In the genomic region with DNA sequence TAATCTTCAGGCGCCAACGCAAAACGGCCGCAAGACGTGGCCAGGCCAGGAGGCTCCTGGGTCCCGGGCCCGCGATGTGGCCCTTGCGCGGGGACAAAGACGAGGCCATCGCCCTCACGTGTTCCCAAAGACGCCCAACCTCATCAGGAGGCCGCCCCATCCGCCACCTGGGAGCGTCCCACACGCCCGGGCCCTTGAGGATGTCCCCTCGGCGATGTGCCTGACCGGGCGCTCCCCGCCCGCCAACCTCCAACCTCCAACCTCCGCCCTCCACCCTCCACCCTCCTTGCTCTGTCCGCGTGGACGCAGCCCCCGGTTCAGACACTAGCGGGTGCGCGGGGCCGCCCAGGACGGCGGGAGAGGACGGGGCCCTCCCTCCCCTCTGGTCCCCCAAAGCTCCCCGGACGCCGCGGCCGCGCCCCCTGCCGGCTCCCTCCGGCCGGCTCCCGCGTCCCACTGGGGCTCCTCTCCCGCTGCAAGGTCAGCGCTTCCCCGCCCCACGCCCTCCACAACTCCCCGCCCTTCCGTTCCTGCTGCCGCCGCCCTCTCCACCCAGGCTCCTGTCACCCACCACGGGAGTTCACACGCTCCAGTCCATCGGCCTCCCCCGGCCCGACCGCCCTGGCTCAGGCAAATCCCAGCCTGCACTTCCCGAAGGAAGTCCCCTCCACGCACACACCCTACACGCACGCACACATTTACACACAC, we compare ENCODE assay signal across 8 cellular contexts.
A peak's percentile ranks its signal among the peaks of the same experiment; 100 is the strongest.
DNase-seq lines count a peak whose midpoint lies in the region; ATAC-seq and TF ChIP-seq lines count a peak whose summit lies in the region.

No MANE protein-coding gene starts in this region.

- no peaks in the 10 kb centered on the region for H3K9me3 ChIP-seq in body of pancreas

- TF ChIP-seq CTCF in GM12875 (IDR thresholded peaks at IDR 0.05; ENCODE audit: borderline replicate concordance, insufficient read depth, low read depth, low read length) = 0 out of 2 replicates have a peak, but pooled peaks have one; percentile 35
- peak in 6 of 7 experiments; percentile 13 to 54 (median 36) for TF ChIP-seq CTCF in body of pancreas (IDR thresholded peaks at IDR 0.05)

- WGBS in body of pancreas, 2 donors = 4% methylated on average over 42 to 58 of the region's 66 CpGs

- no peak overlapping the region for H3K27ac Mint-ChIP-seq in stimulated activated naive CD8-positive, alpha-beta T cell treated with anti-CD3 and anti-CD28 coated beads, Interleukin-15, amount 100 ng/mL, for 72 hours

- TF ChIP-seq POLR2A in body of pancreas (IDR thresholded peaks at IDR 0.05) = no peak

- H3K36me3 ChIP-seq in body of pancreas (replicated peaks in 1 of 2; ENCODE audit: insufficient read depth in 1 of 2, low read depth in 2 of 2) = no peaks in the 10 kb centered on the region

- no peak overlapping the region for H3K4me3 Mint-ChIP-seq in stimulated activated naive CD8-positive, alpha-beta T cell treated with anti-CD3 and anti-CD28 coated beads, Interleukin-15, amount 100 ng/mL, for 72 hours

- DNase-seq in RPMI8226 (peak; percentile 28), body of pancreas (peak in 3 of 4 donors; percentile 25 to 64 (median 46)), medulla oblongata (ENCODE audit: extremely low spot score) (peak; percentile 42), occipital lobe (lab: John Stamatoyannopoulos, UW) (no peak), ureter (ENCODE audit: low spot score) (no peak)
- peak; percentile 29 to 48 for DNase-seq in stimulated activated naive CD8-positive, alpha-beta T cell treated with anti-CD3 and anti-CD28 coated beads, Interleukin-15, amount 100 ng/mL, for 72 hours

- ATAC-seq in body of pancreas (no peak), GM19452 (IDR thresholded peaks at IDR 0.05; ENCODE audit: unreplicated experiment) (no peak)
- ATAC-seq in stimulated activated naive CD8-positive, alpha-beta T cell treated with anti-CD3 and anti-CD28 coated beads, Interleukin-15, amount 100 ng/mL, for 72 hours = peak; percentile 70

- intact Hi-C loops in body of pancreas (cut with DNase I) = no loop called here

- H3K27me3 Mint-ChIP-seq in stimulated activated naive CD8-positive, alpha-beta T cell treated with anti-CD3 and anti-CD28 coated beads, Interleukin-15, amount 100 ng/mL, for 72 hours = peaks cover 14% of the 10 kb centered on the region

- H3K4me1 Mint-ChIP-seq in stimulated activated naive CD8-positive, alpha-beta T cell treated with anti-CD3 and anti-CD28 coated beads, Interleukin-15, amount 100 ng/mL, for 72 hours = no peaks in the 10 kb centered on the region

- no peak overlapping the region for H3K27ac ChIP-seq in body of pancreas

- H3K9me3 Mint-ChIP-seq in stimulated activated naive CD8-positive, alpha-beta T cell treated with anti-CD3 and anti-CD28 coated beads, Interleukin-15, amount 100 ng/mL, for 72 hours = no peaks in the 10 kb centered on the region

- H3K4me1 ChIP-seq in body of pancreas = peaks cover 27% of the 10 kb centered on the region

- no peak overlapping the region for H3K4me3 ChIP-seq in GM12875 (ENCODE audit: low read depth, low read length)
- no peak overlapping the region for H3K4me3 ChIP-seq in body of pancreas

- peaks cover 0 to 4% of the 10 kb centered on the region in 2 donors for H3K27me3 ChIP-seq in body of pancreas

Comparison
In these comparisons a context has a peak if more than half of its experiments do, and no peak if none do; other contexts are left out.
1. DNase-seq: peak in RPMI8226 (single experiment), body of pancreas (3 of 4), medulla oblongata (single experiment) and stimulated activated naive CD8-positive, alpha-beta T cell treated with anti-CD3 and anti-CD28 coated beads, Interleukin-15, amount 100 ng/mL, for 72 hours (2 of 2); none in occipital lobe (single experiment) and ureter (single experiment).